ENCODE assay signal across 1 cellular context in genomic region chr9:137129456-137130175, GRCh38.
TF ChIP-seq lines count a peak whose summit lies in the region.

No MANE protein-coding gene starts in this region.

TF ChIP-seq in K562, 482 proteins besides CTCF, POLR2A, EP300 and RAD21 (continued from another document and continues in another):
- TF ChIP-seq ZNF318 (IDR thresholded peaks at IDR 0.05; ENCODE audit: borderline replicate concordance in 1 of 2, low read depth in 1 of 2) = no peak
- no peak for TF ChIP-seq PHTF2 (CRISPR knock-in tag; IDR thresholded peaks at IDR 0.05)
- no peak for TF ChIP-seq NFIX (CRISPR knock-in tag; IDR thresholded peaks at IDR 0.05; ENCODE audit: low read depth)
- no peak for TF ChIP-seq ARID2 (IDR thresholded peaks at IDR 0.05)
- TF ChIP-seq BDP1 (IDR thresholded peaks at IDR 0.05; ENCODE audit: insufficient read depth, insufficient read length) = no peak
- no peak for TF ChIP-seq ZNF695 (CRISPR knock-in tag; IDR thresholded peaks at IDR 0.05)
- TF ChIP-seq SMAD1 (IDR thresholded peaks at IDR 0.05; ENCODE audit: low read depth, low read length, partially characterized antibody) = peak; percentile 51
- no peak for TF ChIP-seq FOXA3 (CRISPR knock-in tag; conservative IDR thresholded peaks at IDR 0.05 in 1 of 2, IDR thresholded peaks at IDR 0.05 in 1 of 2)
- TF ChIP-seq SUPT5H (IDR thresholded peaks at IDR 0.05) = peak; percentile 82
- TF ChIP-seq SMC3 (conservative IDR thresholded peaks at IDR 0.05; ENCODE audit: insufficient read depth, low read depth, low read length) = no peak
- no peak for TF ChIP-seq TFE3 (CRISPR knock-in tag; IDR thresholded peaks at IDR 0.05)
- TF ChIP-seq ZNF717 (CRISPR knock-in tag; IDR thresholded peaks at IDR 0.05) = no peak
- no peak for TF ChIP-seq ZBTB8A (IDR thresholded peaks at IDR 0.05; ENCODE audit: partially characterized antibody)
- no peak for TF ChIP-seq RBM15 (IDR thresholded peaks at IDR 0.05; ENCODE audit: insufficient read depth, low read length)
- TF ChIP-seq GATA2 (CRISPR knock-in tag; IDR thresholded peaks at IDR 0.05) = no peak
- no peak for TF ChIP-seq CCAR2 (IDR thresholded peaks at IDR 0.05; ENCODE audit: low read depth, low read length)
- TF ChIP-seq GATAD2A (IDR thresholded peaks at IDR 0.05) = no peak
- TF ChIP-seq EHMT2 (IDR thresholded peaks at IDR 0.05) = no peak
- TF ChIP-seq MCM2 (IDR thresholded peaks at IDR 0.05; ENCODE audit: low read depth) = no peak
- TF ChIP-seq ZNF518B (CRISPR knock-in tag; IDR thresholded peaks at IDR 0.05) = no peak
- TF ChIP-seq ZNF398 (CRISPR knock-in tag; IDR thresholded peaks at IDR 0.05) = no peak
- TF ChIP-seq MLLT1 (IDR thresholded peaks at IDR 0.05) = peak in 1 of 2 experiments; percentile 39; a peak in 1 of 4 replicates
- no peak for TF ChIP-seq RBM34 (IDR thresholded peaks at IDR 0.05; ENCODE audit: borderline replicate concordance, insufficient read depth, low read length)
- TF ChIP-seq DEAF1 (CRISPR knock-in tag; IDR thresholded peaks at IDR 0.05) = no peak
- TF ChIP-seq ZNF77 (CRISPR knock-in tag; IDR thresholded peaks at IDR 0.05) = no peak
- no peak for TF ChIP-seq ARID3A (IDR thresholded peaks at IDR 0.05; ENCODE audit: borderline replicate concordance, low read depth, low read length)
- no peak for TF ChIP-seq RNF219 (CRISPR knock-in tag; IDR thresholded peaks at IDR 0.05)
- TF ChIP-seq ZNF57 (CRISPR knock-in tag; IDR thresholded peaks at IDR 0.05) = no peak
- no peak for TF ChIP-seq SAFB2 (IDR thresholded peaks at IDR 0.05; ENCODE audit: borderline replicate concordance, low read depth, low read length, severe bottlenecking)
- TF ChIP-seq DLX4 (CRISPR knock-in tag; IDR thresholded peaks at IDR 0.05) = no peak
